In genomic region chr7:157224627-157225026, GRCh38 we compare ENCODE assay signal across 11 cellular contexts.
A peak's percentile ranks its signal among the peaks of the same experiment; 100 is the strongest.
DNase-seq lines count a peak whose midpoint lies in the region; ATAC-seq and TF ChIP-seq lines count a peak whose summit lies in the region.
"Had no signal": no experiment of that assay in that cellular context is flagged by ENCODE, and none has a peak within 500 bp of the region (broad histone marks: within the 10 kb centered on the region; RNA-seq: fewer than 3 reads in every experiment).

No MANE protein-coding gene starts in this region.

- in situ Hi-C loops in Panc1 (cut with HindIII; ENCODE audit: low pct_unique_long_range_greater_than_20kb, low sequenced_read_pairs): no loop called here

- no peak overlapping the region for H3K4me3 Mint-ChIP-seq in progenitor cell of endocrine pancreas (ENCODE audit: low read depth)
- H3K4me3 Mint-ChIP-seq: activated T-cell treated with anti-CD3 and anti-CD28 coated beads, Interleukin-2, amount 50 U/mL, for 4 hours had no signal

- H3K27ac ChIP-seq in cardiac muscle cell (no peak overlapping the region), Panc1 (ENCODE audit: low read length) (no peak overlapping the region)
- H3K27ac ChIP-seq: epithelial cell of prostate, HL-60 had no signal

- DNase-seq in cardiac muscle cell (ENCODE audit: low read depth in 1 of 2, low spot score in 1 of 2) (peak in 1 of 2 donors; percentile 60), left ventricle myocardium superior (no peak), Panc1 (ENCODE audit: low read depth, low spot score) (no peak), fibroblast of pulmonary artery (ENCODE audit: low read depth) (peak; percentile 54), progenitor cell of endocrine pancreas (ENCODE audit: low spot score, unreplicated experiment) (no peak), NCI-H1105 treated with DMSO at 0.1 percent for 48 hours (lab: John Stamatoyannopoulos, UW) (no peak)
- DNase-seq: activated T-cell treated with anti-CD3 and anti-CD28 coated beads, Interleukin-2, amount 50 U/mL, for 4 hours had no signal

- no peaks in the 10 kb centered on the region for H3K27me3 Mint-ChIP-seq in progenitor cell of endocrine pancreas

- H3K9me3 ChIP-seq in cardiac muscle cell (ENCODE audit: low read depth) (no peaks in the 10 kb centered on the region), Panc1 (ENCODE audit: control insufficient read depth, insufficient read depth, low read depth, low read length) (no peaks in the 10 kb centered on the region)

- no peaks in the 10 kb centered on the region for H3K9me3 Mint-ChIP-seq in progenitor cell of endocrine pancreas (ENCODE audit: low read depth)
- H3K9me3 Mint-ChIP-seq: activated T-cell treated with anti-CD3 and anti-CD28 coated beads, Interleukin-2, amount 50 U/mL, for 4 hours had no signal

- intact Hi-C loops in left ventricle myocardium superior (cut with micrococcal nuclease) (no loop called here), Panc1 (cut with micrococcal nuclease; ENCODE audit: unreplicated experiment) (no loop called here)

- POLR2A ChIA-PET in Panc1 (lab: Charles Lee): interaction anchor here (0.6 kb wide), 1 partner anchor 499 kb away, joined by 3 read pairs; no protein-coding TSS in a partner anchor

- H3K4me1 ChIP-seq in cardiac muscle cell (ENCODE audit: low read depth): no peaks in the 10 kb centered on the region
- H3K4me1 ChIP-seq in Panc1 (ENCODE audit: control insufficient read depth, insufficient read depth, low read length): no peaks in the 10 kb centered on the region

- H3K36me3 Mint-ChIP-seq in progenitor cell of endocrine pancreas (ENCODE audit: insufficient read depth): peaks cover 23% of the 10 kb centered on the region

- CTCF ChIA-PET in Panc1 (lab: Charles Lee): interaction anchor here (0.7 kb wide), 1 partner anchor 38 kb away, joined by 3 read pairs; no protein-coding TSS in a partner anchor

- H3K27me3 ChIP-seq in cardiac muscle cell (no peaks in the 10 kb centered on the region), Panc1 (ENCODE audit: control insufficient read depth, insufficient read depth, low read length) (no peaks in the 10 kb centered on the region)

- no peaks in the 10 kb centered on the region for H3K4me1 Mint-ChIP-seq in progenitor cell of endocrine pancreas (ENCODE audit: low read depth)

- no TSS peak for BruUV-seq in Panc1 (replicated peaks; lab: Mats Ljungman, UMichigan)

- H3K27ac Mint-ChIP-seq in progenitor cell of endocrine pancreas: no peak overlapping the region

- ATAC-seq in left ventricle myocardium superior (no peak), Panc1 (0 out of 2 replicates have a peak, but pooled peaks have one; percentile 37), HG03469 (IDR thresholded peaks at IDR 0.05; ENCODE audit: unreplicated experiment) (no peak), HG03108 (IDR thresholded peaks at IDR 0.05; ENCODE audit: unreplicated experiment) (no peak)
- ATAC-seq: activated T-cell treated with anti-CD3 and anti-CD28 coated beads, Interleukin-2, amount 50 U/mL, for 4 hours had no signal

- peaks cover 29% of the 10 kb centered on the region for H3K36me3 ChIP-seq in cardiac muscle cell
- peaks cover 14% of the 10 kb centered on the region for H3K36me3 ChIP-seq in Panc1 (ENCODE audit: control insufficient read depth, insufficient read depth, low read length)

- TF ChIP-seq CTCF in cardiac muscle cell (IDR thresholded peaks at IDR 0.05; ENCODE audit: low read depth, low read length) (peak; percentile 29), Panc1 (IDR thresholded peaks at IDR 0.05) (no peak), fibroblast of pulmonary artery (IDR thresholded peaks at IDR 0.05; ENCODE audit: low read length, missing control alignments) (peak; percentile 22), progenitor cell of endocrine pancreas (IDR thresholded peaks at IDR 0.05; ENCODE audit: unreplicated experiment) (no peak)

- H3K4me3 ChIP-seq in cardiac muscle cell: no peak overlapping the region
- H3K4me3 ChIP-seq in Panc1 (ENCODE audit: low read depth in 2 of 2, low read length in 2 of 2): no peak overlapping the region
- H3K4me3 ChIP-seq in fibroblast of pulmonary artery (replicated peaks; ENCODE audit: low read depth, low read length): no peak overlapping the region

Comparison
In these comparisons a context has a peak if more than half of its experiments do, and no peak if none do; other contexts are left out.
1. CTCF ChIP-seq: peak in cardiac muscle cell (single experiment) and fibroblast of pulmonary artery (single experiment); none in Panc1 (single experiment) and progenitor cell of endocrine pancreas (single experiment).